In genomic region chr5:8094304-8094703, GRCh38 we compare ENCODE assay signal across 21 cellular contexts.
DNase-seq lines count a peak whose midpoint lies in the region; ATAC-seq and TF ChIP-seq lines count a peak whose summit lies in the region.
"Had no signal": no experiment of that assay in that cellular context is flagged by ENCODE, and none has a peak within 500 bp of the region (broad histone marks: within the 10 kb centered on the region; RNA-seq: fewer than 3 reads in every experiment).

No MANE protein-coding gene starts in this region.

- H3K79me2 ChIP-seq in MM.1S (ENCODE audit: low read length): no peaks in the 10 kb centered on the region

- no peaks in the 10 kb centered on the region for H3K9me2 ChIP-seq in MM.1S (replicated peaks; ENCODE audit: insufficient read depth, low read length)

- TF ChIP-seq CTCF in NB4 (IDR thresholded peaks at IDR 0.05; ENCODE audit: low read depth, low read length) (no peak), MM.1S (IDR thresholded peaks at IDR 0.05; ENCODE audit: low read length) (no peak)

- peaks cover 11% of the 10 kb centered on the region for H3K4me1 ChIP-seq in BLaER1
- H3K4me1 ChIP-seq in MM.1S (ENCODE audit: low read length): no peaks in the 10 kb centered on the region
- H3K4me1 ChIP-seq: A549, BE2C, HAP-1 had no signal

- no peaks in the 10 kb centered on the region for H3K36me3 ChIP-seq in BLaER1
- H3K36me3 ChIP-seq in MM.1S (replicated peaks; ENCODE audit: insufficient read depth, low read length): no peaks in the 10 kb centered on the region
- H3K36me3 ChIP-seq: BE2C, HAP-1 had no signal

- no peaks in the 10 kb centered on the region for H3F3A ChIP-seq in MM.1S (ENCODE audit: insufficient read depth, low read length)

- DNase-seq in NB4 (ENCODE audit: low read depth): peak; percentile 11
- no peak for DNase-seq in medulla oblongata (ENCODE audit: extremely low spot score)
- no peak for DNase-seq in MM.1S
- DNase-seq: 8988T; ACHN; AML-193; BE2C; C1 segment of cervical spinal cord; Calu3; CD4-positive, alpha-beta memory T cell; COR-L47; DMS53; DMS79 treated with DMSO at 0.1 percent for 48 hours; GF-D8; GOT3; HFFc6 had no signal

- H3K4me2 ChIP-seq in BLaER1: peak overlapping the region; percentile 40
- no peak overlapping the region for H3K4me2 ChIP-seq in MM.1S (ENCODE audit: low read depth, low read length)
- H3K4me2 ChIP-seq: A549 had no signal

- H3K9ac ChIP-seq in BLaER1 (no peak overlapping the region), MM.1S (ENCODE audit: low read length) (no peak overlapping the region)

- no peak overlapping the region for H2AFZ ChIP-seq in MM.1S (ENCODE audit: low read length)

- H3K27ac ChIP-seq in BLaER1: no peak overlapping the region
- no peak overlapping the region for H3K27ac ChIP-seq in MM.1S (ENCODE audit: low read length)
- H3K27ac ChIP-seq: A549 had no signal

- no peak overlapping the region for H3K4me3 ChIP-seq in BLaER1
- no peak overlapping the region for H3K4me3 ChIP-seq in NB4 (ENCODE audit: low read depth, low read length)
- H3K4me3 ChIP-seq in MM.1S (ENCODE audit: low read length): no peak overlapping the region
- H3K4me3 ChIP-seq: A549, HAP-1 had no signal

- H3K9me3 ChIP-seq in BLaER1 (no peaks in the 10 kb centered on the region; the same call in 1 of the 2 replicates), MM.1S (replicated peaks; ENCODE audit: insufficient read depth, low read length) (no peaks in the 10 kb centered on the region)
- H3K9me3 ChIP-seq: A549, BE2C, HAP-1 had no signal

- H3K27me3 ChIP-seq in BLaER1: no peaks in the 10 kb centered on the region
- no peaks in the 10 kb centered on the region for H3K27me3 ChIP-seq in MM.1S (replicated peaks; ENCODE audit: insufficient read depth, low read length)
- H3K27me3 ChIP-seq: BE2C had no signal

- H4K20me1 ChIP-seq in BLaER1 (no peaks in the 10 kb centered on the region), MM.1S (ENCODE audit: insufficient read depth, low read length) (no peaks in the 10 kb centered on the region)

- ATAC-seq in GM18868 (IDR thresholded peaks at IDR 0.05; ENCODE audit: unreplicated experiment): peak; percentile 57
- no peak for ATAC-seq in GM19023 (IDR thresholded peaks at IDR 0.05; ENCODE audit: unreplicated experiment)
- ATAC-seq: A549 had no signal

- no peak for TF ChIP-seq POLR2A in NB4 (IDR thresholded peaks at IDR 0.05; ENCODE audit: extremely low read depth, insufficient read length)
